Comparison of ENCODE assay signal across 11 cellular contexts in the genomic region with DNA sequence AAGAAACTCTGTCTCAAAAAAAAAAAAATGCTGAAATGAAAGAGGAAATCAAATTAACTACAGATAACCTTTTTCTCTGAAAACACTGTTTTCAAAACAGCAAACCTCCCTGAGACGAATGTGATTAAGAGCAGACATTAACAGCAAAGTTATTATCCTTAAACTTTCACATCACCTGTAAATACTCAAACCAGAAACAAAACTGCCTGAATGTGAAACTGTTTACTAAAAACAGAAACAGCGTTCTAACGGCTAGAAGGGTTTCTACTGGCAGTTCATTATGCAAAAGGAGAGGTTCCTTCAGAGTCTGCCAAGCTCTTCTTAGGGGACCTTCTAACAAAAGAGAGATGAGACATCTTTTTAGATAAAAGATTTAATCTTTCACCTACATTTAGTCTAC. TPM values are rescaled to one million over a fixed set of nuclear protein-coding genes. Genes with fewer than 3 reads are reported as not detected.
DNase-seq lines count a peak whose midpoint lies in the region; ATAC-seq and TF ChIP-seq lines count a peak whose summit lies in the region.
"Had no signal": no experiment of that assay in that cellular context is flagged by ENCODE, and none has a peak within 500 bp of the region (broad histone marks: within the 10 kb centered on the region; RNA-seq: fewer than 3 reads in every experiment).

No MANE protein-coding gene starts in this region.

- DNase-seq in GM12864 (ENCODE audit: low read depth) (peak; percentile 77), NCI-H2107 treated with DMSO at 0.1 percent for 48 hours (lab: John Stamatoyannopoulos, UW; ENCODE audit: unreplicated experiment) (no peak), nucleus accumbens (lab: John Stamatoyannopoulos, UW) (no peak), type B pancreatic cell (ENCODE audit: extremely low spot score, unreplicated experiment) (no peak), A673 (ENCODE audit: low spot score) (no peak)
- DNase-seq in activated naive CD8-positive, alpha-beta T cell treated with anti-CD3 and anti-CD28 coated beads for 36 hours, result no peak
- DNase-seq: NCI-H1417 treated with DMSO at 0.1 percent for 48 hours; stimulated activated CD4-positive, alpha-beta T cell treated with anti-CD3 and anti-CD28 coated beads, Interleukin-12 subunit alpha, Interleukin-12 subunit beta, amount 100 ng/mL, for 4 hours had no signal

- H3K4me1 Mint-ChIP-seq in activated naive CD8-positive, alpha-beta T cell treated with anti-CD3 and anti-CD28 coated beads for 36 hours, result peaks cover 61% of the 10 kb centered on the region
- H3K4me1 Mint-ChIP-seq in type B pancreatic cell (ENCODE audit: unreplicated experiment), result no peaks in the 10 kb centered on the region

- no peaks in the 10 kb centered on the region for H3K27me3 Mint-ChIP-seq in activated naive CD8-positive, alpha-beta T cell treated with anti-CD3 and anti-CD28 coated beads for 36 hours
- no peaks in the 10 kb centered on the region for H3K27me3 Mint-ChIP-seq in type B pancreatic cell

- H3K27ac Mint-ChIP-seq in activated naive CD8-positive, alpha-beta T cell treated with anti-CD3 and anti-CD28 coated beads for 36 hours, result peak overlapping the region; percentile 88
- H3K27ac Mint-ChIP-seq in type B pancreatic cell, result no peak overlapping the region

- H3K36me3 ChIP-seq in A673 (ENCODE audit: insufficient read depth, low read length, poor library complexity, severe bottlenecking), result no peaks in the 10 kb centered on the region

- intact Hi-C loops in A673 (cut with micrococcal nuclease; ENCODE audit: unreplicated experiment), result no loop called here

- H3K4me1 ChIP-seq in A673 (ENCODE audit: insufficient read depth, low read length, poor library complexity, severe bottlenecking), result peaks cover 5% of the 10 kb centered on the region

- H3K4me3 ChIP-seq in GM12864 (ENCODE audit: low read depth, low read length), result peak overlapping the region; percentile 1; the same call in 1 of the 2 replicates
- H3K4me3 ChIP-seq in A673 (ENCODE audit: low read depth, low read length, poor library complexity, severe bottlenecking), result no peak overlapping the region
- H3K4me3 ChIP-seq: hepatocyte had no signal

- H3K27me3 ChIP-seq in A673 (replicated peaks; ENCODE audit: insufficient read depth, low read depth, low read length, poor library complexity), result no peaks in the 10 kb centered on the region
- H3K27me3 ChIP-seq: hepatocyte had no signal

- ATAC-seq in GM19438 (IDR thresholded peaks at IDR 0.05; ENCODE audit: low read depth, unreplicated experiment) (peak; percentile 91), HG03108 (IDR thresholded peaks at IDR 0.05; ENCODE audit: unreplicated experiment) (peak; percentile 84)

- H3K9me3 ChIP-seq in A673 (ENCODE audit: low read depth, low read length, poor library complexity, severe bottlenecking), result no peaks in the 10 kb centered on the region

- TF ChIP-seq CTCF in GM12864 (IDR thresholded peaks at IDR 0.05; ENCODE audit: low read depth, low read length, missing control alignments) (no peak), type B pancreatic cell (conservative IDR thresholded peaks at IDR 0.05) (no peak), A673 (conservative IDR thresholded peaks at IDR 0.05; ENCODE audit: low read depth, low read length) (no peak)

- H3K27ac ChIP-seq in A673 (ENCODE audit: low read depth, low read length, poor library complexity, severe bottlenecking), result no peak overlapping the region
- H3K27ac ChIP-seq: hepatocyte had no signal

- H3K4me3 Mint-ChIP-seq in activated naive CD8-positive, alpha-beta T cell treated with anti-CD3 and anti-CD28 coated beads for 36 hours, result peak overlapping the region; percentile 47
- no peak overlapping the region for H3K4me3 Mint-ChIP-seq in type B pancreatic cell

- peaks cover 29% of the 10 kb centered on the region for H3K36me3 Mint-ChIP-seq in activated naive CD8-positive, alpha-beta T cell treated with anti-CD3 and anti-CD28 coated beads for 36 hours
- H3K36me3 Mint-ChIP-seq in type B pancreatic cell, result peaks cover 9% of the 10 kb centered on the region

- BruUV-seq in A673 (replicated peaks; lab: Mats Ljungman, UMichigan), result no TSS peak

- H3K9me3 Mint-ChIP-seq in activated naive CD8-positive, alpha-beta T cell treated with anti-CD3 and anti-CD28 coated beads for 36 hours, result no peaks in the 10 kb centered on the region
- no peaks in the 10 kb centered on the region for H3K9me3 Mint-ChIP-seq in type B pancreatic cell

- POLR2A ChIA-PET in A673 (lab: Charles Lee; ENCODE audit: low non-redundant PET), result no interaction called here

- CTCF ChIA-PET in A673 (lab: Charles Lee), result interaction anchor here (0.6 kb wide), 1 partner anchor 19 kb away, joined by 6 read pairs; no protein-coding TSS in a partner anchor

RNA-seq across cellular contexts. Expression of gene PNO1, which starts 45.9 kb away (rescaled TPM):
- total RNA-seq in activated naive CD8-positive, alpha-beta T cell treated with anti-CD3 and anti-CD28 coated beads for 36 hours, result 10 to 100 TPM; 37.8 to 42.4 TPM
- total RNA-seq in type B pancreatic cell (ENCODE audit: low replicate concordance), result 13.5 and 14.8 TPM in 2 replicates
- 37.1 and 46.0 TPM in 2 replicates for total RNA-seq in A673 (2021)

RNA-seq across cellular contexts. Expression of gene PPP3R1, which starts 48.7 kb away (rescaled TPM):
- total RNA-seq in activated naive CD8-positive, alpha-beta T cell treated with anti-CD3 and anti-CD28 coated beads for 36 hours, result 10 to 100 TPM; 80.8 to 93.2 TPM
- total RNA-seq in type B pancreatic cell (ENCODE audit: low replicate concordance) (46.3 and 46.5 TPM in 2 replicates), A673 (2021) (83.8 and 86.0 TPM in 2 replicates)
